23 cellular contexts compared by ENCODE assay signal in genomic region chr4:167177925-167178324, GRCh38. TPM values are rescaled to one million over a fixed set of nuclear protein-coding genes. Genes with fewer than 3 reads are reported as not detected.
"Had no signal": no experiment of that assay in that cellular context is flagged by ENCODE, and none has a peak within 500 bp of the region (broad histone marks: within the 10 kb centered on the region; RNA-seq: fewer than 3 reads in every experiment).

No MANE protein-coding gene starts in this region.

- H3K4me3 ChIP-seq: ascending aorta, colonic mucosa, gastrocnemius medialis, heart left ventricle, left lung, ovary, sigmoid colon, spleen, upper lobe of right lung had no signal

- H3K27ac ChIP-seq: ascending aorta, colonic mucosa, gastrocnemius medialis, heart left ventricle, left lung, ovary, sigmoid colon, spleen, upper lobe of right lung had no signal

- H3K36me3 Mint-ChIP-seq: activated naive CD4-positive, alpha-beta T cell treated with anti-CD3 and anti-CD28 coated beads, Interleukin-2, amount 10 ng/mL, durations not matched to agents 7 days and 5 days; naive B cell; stimulated activated naive B cell treated with anti-CD40 and anti-IgM and Interleukin-4, amounts not matched to agents 10 μg/mL and 1 μg/mL and 100 μg/mL, for 72 hours had no signal

- H3K9me3 ChIP-seq: ascending aorta, colonic mucosa, gastrocnemius medialis, heart left ventricle, left lung, ovary, sigmoid colon, spleen, upper lobe of right lung had no signal

- H3K27me3 ChIP-seq: ascending aorta, colonic mucosa, gastrocnemius medialis, heart left ventricle, left lung, ovary, sigmoid colon, spleen, upper lobe of right lung had no signal

- H3K27me3 Mint-ChIP-seq: activated CD4-positive, alpha-beta T cell treated with anti-CD3 and anti-CD28 coated beads, Interleukin-2, amount 10 ng/mL, durations not matched to agents 24 days and 14 days; activated naive CD4-positive, alpha-beta T cell treated with anti-CD3 and anti-CD28 coated beads, Interleukin-2, amount 10 ng/mL, durations not matched to agents 7 days and 5 days; activated naive CD8-positive, alpha-beta T cell treated with anti-CD3 and anti-CD28 coated beads, Interleukin-2, amount 50 U/mL, for 24 hours; central memory CD8-positive, alpha-beta T cell; naive B cell; stimulated activated naive B cell treated with anti-CD40 and anti-IgM and Interleukin-4, amounts not matched to agents 10 μg/mL and 1 μg/mL and 100 μg/mL, for 72 hours had no signal

- DNase-seq: activated CD4-positive, alpha-beta T cell treated with anti-CD3 and anti-CD28 coated beads, Interleukin-2, amount 10 ng/mL, durations not matched to agents 24 days and 14 days; activated CD4-positive, CD25-positive, alpha-beta regulatory T cell; activated CD8-positive, alpha-beta T cell treated with anti-CD3 and anti-CD28 coated beads, Interleukin-2, amount 10 ng/mL, durations not matched to agents 7 days and 5 days; activated naive CD4-positive, alpha-beta T cell treated with anti-CD3 and anti-CD28 coated beads, Interleukin-2, amount 10 ng/mL, durations not matched to agents 7 days and 5 days; activated naive CD8-positive, alpha-beta T cell treated with anti-CD3 and anti-CD28 coated beads, Interleukin-2, amount 50 U/mL, for 24 hours; activated T-cell treated with anti-CD3 and anti-CD28 coated beads, Interleukin-2, amount 50 U/mL, for 4 hours; colonic mucosa; gastrocnemius medialis; heart left ventricle; kidney; left lung; mammary epithelial cell; naive B cell; ovary; sigmoid colon; spleen; stimulated activated CD4-positive, alpha-beta T cell treated with anti-CD3 and anti-CD28 coated beads, Interleukin-4, amount 100 ng/mL, for 4 hours; stimulated activated naive B cell treated with anti-CD40 and anti-IgM and Interleukin-4, amounts not matched to agents 10 μg/mL and 1 μg/mL and 100 μg/mL, for 72 hours; SW 1271; T-helper 2 cell; upper lobe of right lung had no signal

- H3K27ac Mint-ChIP-seq: activated CD4-positive, alpha-beta T cell treated with anti-CD3 and anti-CD28 coated beads, Interleukin-2, amount 10 ng/mL, durations not matched to agents 24 days and 14 days; activated CD8-positive, alpha-beta T cell treated with anti-CD3 and anti-CD28 coated beads, Interleukin-2, amount 10 ng/mL, durations not matched to agents 7 days and 5 days; activated naive CD4-positive, alpha-beta T cell treated with anti-CD3 and anti-CD28 coated beads, Interleukin-2, amount 10 ng/mL, durations not matched to agents 7 days and 5 days; activated naive CD8-positive, alpha-beta T cell treated with anti-CD3 and anti-CD28 coated beads, Interleukin-2, amount 50 U/mL, for 24 hours; naive B cell; stimulated activated naive B cell treated with anti-CD40 and anti-IgM and Interleukin-4, amounts not matched to agents 10 μg/mL and 1 μg/mL and 100 μg/mL, for 72 hours had no signal

- H3K4me3 Mint-ChIP-seq: activated CD4-positive, alpha-beta T cell treated with anti-CD3 and anti-CD28 coated beads, Interleukin-2, amount 10 ng/mL, durations not matched to agents 24 days and 14 days; activated CD8-positive, alpha-beta T cell treated with anti-CD3 and anti-CD28 coated beads, Interleukin-2, amount 10 ng/mL, durations not matched to agents 7 days and 5 days; activated naive CD4-positive, alpha-beta T cell treated with anti-CD3 and anti-CD28 coated beads, Interleukin-2, amount 10 ng/mL, durations not matched to agents 7 days and 5 days; activated naive CD8-positive, alpha-beta T cell treated with anti-CD3 and anti-CD28 coated beads, Interleukin-2, amount 50 U/mL, for 24 hours; activated T-cell treated with anti-CD3 and anti-CD28 coated beads, Interleukin-2, amount 50 U/mL, for 4 hours; central memory CD8-positive, alpha-beta T cell; naive B cell; stimulated activated naive B cell treated with anti-CD40 and anti-IgM and Interleukin-4, amounts not matched to agents 10 μg/mL and 1 μg/mL and 100 μg/mL, for 72 hours had no signal

- H3K36me3 ChIP-seq: ascending aorta, colonic mucosa, gastrocnemius medialis, heart left ventricle, left lung, ovary, sigmoid colon, spleen, upper lobe of right lung had no signal

- H3K4me1 ChIP-seq: ascending aorta, colonic mucosa, left lung, sigmoid colon, spleen, upper lobe of right lung had no signal

- H3K9me3 Mint-ChIP-seq: activated CD4-positive, alpha-beta T cell treated with anti-CD3 and anti-CD28 coated beads, Interleukin-2, amount 10 ng/mL, durations not matched to agents 24 days and 14 days; activated naive CD4-positive, alpha-beta T cell treated with anti-CD3 and anti-CD28 coated beads, Interleukin-2, amount 10 ng/mL, durations not matched to agents 7 days and 5 days; activated naive CD8-positive, alpha-beta T cell treated with anti-CD3 and anti-CD28 coated beads, Interleukin-2, amount 50 U/mL, for 24 hours; stimulated activated naive B cell treated with anti-CD40 and anti-IgM and Interleukin-4, amounts not matched to agents 10 μg/mL and 1 μg/mL and 100 μg/mL, for 72 hours had no signal

- ATAC-seq: activated CD8-positive, alpha-beta T cell treated with anti-CD3 and anti-CD28 coated beads, Interleukin-2, amount 10 ng/mL, durations not matched to agents 7 days and 5 days; activated naive CD8-positive, alpha-beta T cell treated with anti-CD3 and anti-CD28 coated beads, Interleukin-2, amount 50 U/mL, for 24 hours; activated T-cell treated with anti-CD3 and anti-CD28 coated beads, Interleukin-2, amount 50 U/mL, for 4 hours; gastrocnemius medialis; left lung; stimulated activated naive B cell treated with anti-CD40 and anti-IgM and Interleukin-4, amounts not matched to agents 10 μg/mL and 1 μg/mL and 100 μg/mL, for 72 hours; upper lobe of right lung had no signal

- H3K4me1 Mint-ChIP-seq: activated CD4-positive, alpha-beta T cell treated with anti-CD3 and anti-CD28 coated beads, Interleukin-2, amount 10 ng/mL, durations not matched to agents 24 days and 14 days; activated naive CD4-positive, alpha-beta T cell treated with anti-CD3 and anti-CD28 coated beads, Interleukin-2, amount 10 ng/mL, durations not matched to agents 7 days and 5 days; activated naive CD8-positive, alpha-beta T cell treated with anti-CD3 and anti-CD28 coated beads, Interleukin-2, amount 50 U/mL, for 24 hours; central memory CD8-positive, alpha-beta T cell; naive B cell; stimulated activated naive B cell treated with anti-CD40 and anti-IgM and Interleukin-4, amounts not matched to agents 10 μg/mL and 1 μg/mL and 100 μg/mL, for 72 hours had no signal

RNA-seq across cellular contexts. Expression of gene SPOCK3, which starts 56.4 kb away (rescaled TPM):
- total RNA-seq: activated CD4-positive, alpha-beta T cell treated with anti-CD3 and anti-CD28 coated beads, Interleukin-2, amount 10 ng/mL, durations not matched to agents 24 days and 14 days; activated CD8-positive, alpha-beta T cell treated with anti-CD3 and anti-CD28 coated beads, Interleukin-2, amount 10 ng/mL, durations not matched to agents 7 days and 5 days; activated T-cell treated with anti-CD3 and anti-CD28 coated beads, Interleukin-2, amount 50 U/mL, for 4 hours; ascending aorta; mammary epithelial cell; upper lobe of right lung had no signal
